Comparison of ENCODE assay signal across 14 cellular contexts in genomic region chr17:61833536-61834203, GRCh38. TPM values are rescaled to one million over a fixed set of nuclear protein-coding genes. Genes with fewer than 3 reads are reported as not detected.
DNase-seq lines count a peak whose midpoint lies in the region; TF ChIP-seq lines count a peak whose summit lies in the region.
"Had no signal": no experiment of that assay in that cellular context is flagged by ENCODE, and none has a peak within 500 bp of the region (broad histone marks: within the 10 kb centered on the region; RNA-seq: fewer than 3 reads in every experiment).

No MANE protein-coding gene starts in this region.

- H3K4me1 ChIP-seq in breast epithelium = no peaks in the 10 kb centered on the region
- H3K4me1 ChIP-seq: stomach had no signal

- no peak for TF ChIP-seq POLR2A in breast epithelium (IDR thresholded peaks at IDR 0.05)

- DNase-seq in MCF 10A (ENCODE audit: unreplicated experiment) (peak; percentile 84), breast epithelium (ENCODE audit: low spot score in 2 of 2) (no peak), SW480 (ENCODE audit: low spot score) (peak; percentile 21), fibroblast of the aortic adventitia (ENCODE audit: low read depth) (peak; percentile 65), NCI-H1105 treated with DMSO at 0.1 percent for 48 hours (lab: John Stamatoyannopoulos, UW) (no peak), nephron progenitor cell (no peak), NCI-H1436 (lab: John Stamatoyannopoulos, UW) (no peak), activated gamma-delta T cell treated with Interleukin-2 at 50 U/mL for 16 hours (no peak)
- DNase-seq: NCI-H146; stimulated activated CD4-positive, alpha-beta T cell treated with anti-CD3 and anti-CD28 coated beads, Interleukin-1b, Interleukin-23, amount 100 ng/mL, for 48 hours; stomach; WERI-Rb-1 had no signal

- H3K9me3 Mint-ChIP-seq in MCF 10A (ENCODE audit: unreplicated experiment) (no peaks in the 10 kb centered on the region), nephron progenitor cell (peaks cover 8% of the 10 kb centered on the region)
- H3K9me3 Mint-ChIP-seq: activated T-helper 1 cell treated with anti-CD3 and anti-CD28 coated beads, Interleukin-12 subunit alpha, Interleukin-12 subunit beta, Interleukin-2, Interleukin-4 antibody, amounts not matched to agents 30 ng/mL and 10 ng/mL and 1 ng/mL, durations not matched to agents 14 hours and 24 hours and 36 hours had no signal

- H3K4me3 ChIP-seq in breast epithelium (no peak overlapping the region), fibroblast of the aortic adventitia (ENCODE audit: low read depth, low read length) (no peak overlapping the region)
- H3K4me3 ChIP-seq: stomach had no signal

- BruUV-seq in MCF 10A (replicated peaks; lab: Mats Ljungman, UMichigan) = no TSS peak

- POLR2A ChIA-PET in MCF 10A (lab: Yijun Ruan, JAX) = interaction anchor here (0.6 to 2.0 kb wide), 10 partner anchors 9 to 518 kb away, joined by 3 to 5 read pairs (median 4); partner anchors contain the start of gene BRIP1

- CTCF ChIA-PET in MCF 10A (lab: Yijun Ruan, JAX) = interaction anchor here (0.6 to 1.8 kb wide), 9 partner anchors 9 to 421 kb away, joined by 3 to 18 read pairs (median 3); no protein-coding TSS in a partner anchor

- H3K4me1 Mint-ChIP-seq in MCF 10A (ENCODE audit: insufficient read depth, unreplicated experiment) (no peaks in the 10 kb centered on the region), nephron progenitor cell (no peaks in the 10 kb centered on the region)

- no peak for TF ChIP-seq CTCF in MCF 10A (IDR thresholded peaks at IDR 0.05; ENCODE audit: unreplicated experiment)
- TF ChIP-seq CTCF in breast epithelium (IDR thresholded peaks at IDR 0.05) = no peak
- no peak for TF ChIP-seq CTCF in fibroblast of the aortic adventitia (IDR thresholded peaks at IDR 0.05; ENCODE audit: insufficient read depth, low read length)
- no peak for TF ChIP-seq CTCF in nephron progenitor cell (IDR thresholded peaks at IDR 0.05)

- H3K36me3 Mint-ChIP-seq in MCF 10A (ENCODE audit: insufficient read depth, unreplicated experiment) (no peaks in the 10 kb centered on the region), nephron progenitor cell (ENCODE audit: low read depth) (peaks cover 38% of the 10 kb centered on the region)

- intact Hi-C loops in MCF 10A (cut with micrococcal nuclease) = no loop called here
- intact Hi-C loops in breast epithelium (cut with DNase I; ENCODE audit: low total_unique reads) = no loop called here

- H3K9me3 ChIP-seq in breast epithelium = no peaks in the 10 kb centered on the region
- H3K9me3 ChIP-seq: neutrophil, stomach had no signal

- H3K36me3 ChIP-seq in breast epithelium = no peaks in the 10 kb centered on the region
- H3K36me3 ChIP-seq: stomach had no signal

- H3K27ac ChIP-seq in breast epithelium = no peak overlapping the region
- H3K27ac ChIP-seq: neutrophil, stomach, WERI-Rb-1 had no signal

- no peaks in the 10 kb centered on the region for H3K27me3 ChIP-seq in breast epithelium
- H3K27me3 ChIP-seq: neutrophil, stomach had no signal

- H3K27me3 Mint-ChIP-seq in MCF 10A (ENCODE audit: insufficient read depth, unreplicated experiment) = no peaks in the 10 kb centered on the region
- H3K27me3 Mint-ChIP-seq in nephron progenitor cell (ENCODE audit: low read depth, poor library complexity) = no peaks in the 10 kb centered on the region

- H3K27ac Mint-ChIP-seq in MCF 10A (ENCODE audit: low read depth, unreplicated experiment) (peak overlapping the region; percentile 21), nephron progenitor cell (no peak overlapping the region)
- H3K27ac Mint-ChIP-seq: activated T-helper 1 cell treated with anti-CD3 and anti-CD28 coated beads, Interleukin-12 subunit alpha, Interleukin-12 subunit beta, Interleukin-2, Interleukin-4 antibody, amounts not matched to agents 30 ng/mL and 10 ng/mL and 1 ng/mL, durations not matched to agents 14 hours and 24 hours and 36 hours had no signal

- no peak overlapping the region for H3K4me3 Mint-ChIP-seq in MCF 10A (ENCODE audit: unreplicated experiment)
- H3K4me3 Mint-ChIP-seq in nephron progenitor cell = no peak overlapping the region
- H3K4me3 Mint-ChIP-seq: activated T-helper 1 cell treated with anti-CD3 and anti-CD28 coated beads, Interleukin-12 subunit alpha, Interleukin-12 subunit beta, Interleukin-2, Interleukin-4 antibody, amounts not matched to agents 30 ng/mL and 10 ng/mL and 1 ng/mL, durations not matched to agents 14 hours and 24 hours and 36 hours had no signal

RNA-seq across cellular contexts. Expression of gene BRIP1, which starts 29.7 kb away (rescaled TPM):
- total RNA-seq in MCF 10A (2022) (3.4 and 4.7 TPM in 2 replicates), breast epithelium (1 to 10 TPM in 1 of 3 donors, under 1 TPM in 2; 0.33 to 1.0 (median 0.48) TPM), fibroblast of the aortic adventitia (ENCODE audit: low replicate concordance) (2.0 and 20.9 TPM in 2 replicates)

Comparison
In these comparisons a context has a peak if more than half of its experiments do, and no peak if none do; other contexts are left out.
1. DNase-seq: peak in MCF 10A (single experiment), SW480 (single experiment) and fibroblast of the aortic adventitia (single experiment); none in breast epithelium (0 of 2), NCI-H1105 treated with DMSO at 0.1 percent for 48 hours (single experiment), nephron progenitor cell (single experiment), NCI-H1436 (single experiment) and activated gamma-delta T cell treated with Interleukin-2 at 50 U/mL for 16 hours (single experiment).